26 cellular contexts compared by ENCODE assay signal in genomic region chr7:114548081-114548480, GRCh38.
"Had no signal": no experiment of that assay in that cellular context is flagged by ENCODE, and none has a peak within 500 bp of the region (broad histone marks: within the 10 kb centered on the region; RNA-seq: fewer than 3 reads in every experiment).

No MANE protein-coding gene starts in this region.

- ATAC-seq: activated CD8-positive, alpha-beta T cell treated with anti-CD3 and anti-CD28 coated beads, Interleukin-2, amount 10 ng/mL, durations not matched to agents 7 days and 5 days; body of pancreas; PC-3 had no signal

- H3K36me3 ChIP-seq: adrenal gland, breast epithelium, MG63, Peyer's patch, SJSA1 had no signal

- H3K4me2 ChIP-seq: SK-N-SH had no signal

- H3K9ac ChIP-seq: SK-N-SH had no signal

- H3K27me3 ChIP-seq: adrenal gland, body of pancreas, breast epithelium, MG63, Peyer's patch, SJSA1 had no signal

- DNase-seq: activated CD4-positive, alpha-beta T cell treated with anti-CD3 and anti-CD28 coated beads, Interleukin-2, amount 10 ng/mL, durations not matched to agents 24 days and 14 days; activated CD4-positive, alpha-beta T cell treated with anti-CD3 and anti-CD28 coated beads, Interleukin-2, amount 50 U/mL, for 4 hours; activated CD8-positive, alpha-beta T cell treated with anti-CD3 and anti-CD28 coated beads, Interleukin-2, amount 10 ng/mL, durations not matched to agents 7 days and 5 days; activated gamma-delta T cell; activated naive CD4-positive, alpha-beta T cell treated with Interleukin-2 at 50 U/mL for 16 hours; activated naive CD8-positive, alpha-beta T cell treated with anti-CD3 and anti-CD28 coated beads, Interleukin-2, amount 10 ng/mL, durations not matched to agents 7 days and 5 days; activated T-cell treated with anti-CD3 and anti-CD28 coated beads, Interleukin-2, amount 50 U/mL, for 24 hours; adrenal gland; body of pancreas; MG63; NCI-H1048; NCI-H1105 treated with DMSO at 0.1 percent for 48 hours; NCI-H1436; NCI-H1694; NCI-H1930; NCI-H2081 treated with DMSO at 0.1 percent for 48 hours; NCI-H345; NCI-H524 treated with DMSO at 0.1 percent for 48 hours; NK-92 treated with Interleukin-12 subunit alpha and Interleukin-12 subunit beta, amount 100 ng/mL, for 24 hours; PC-3; Peyer's patch; RPMI8226; SHP77 treated with DMSO at 0.1 percent for 48 hours; SK-N-SH had no signal

- H3K4me3 ChIP-seq: adrenal gland, body of pancreas, breast epithelium, MG63, Peyer's patch, SJSA1 had no signal

- H3K9me3 ChIP-seq: adrenal gland, body of pancreas, breast epithelium, MG63, Peyer's patch, SJSA1, SK-N-SH had no signal

- H3K4me1 ChIP-seq: adrenal gland, body of pancreas, breast epithelium, Peyer's patch, SJSA1 had no signal

- H3K27ac ChIP-seq: adrenal gland, body of pancreas, breast epithelium, Peyer's patch, SJSA1 had no signal
